11 cellular contexts compared by ENCODE assay signal in genomic region chr15:68967948-68968347, GRCh38. TPM values are rescaled to one million over a fixed set of nuclear protein-coding genes. Genes with fewer than 3 reads are reported as not detected.
"Had no signal": no experiment of that assay in that cellular context is flagged by ENCODE, and none has a peak within 500 bp of the region (broad histone marks: within the 10 kb centered on the region; RNA-seq: fewer than 3 reads in every experiment).

No MANE protein-coding gene starts in this region.

- ATAC-seq: GM23338, HCT116 had no signal

- H3K4me3 ChIP-seq: GM23338, HAP-1 had no signal

- H3K4me1 ChIP-seq: HAP-1 had no signal

- H2AFZ ChIP-seq: GM23338 had no signal

- FAIRE-seq: HTR-8/SVneo had no signal

- H3K36me3 ChIP-seq: HAP-1 had no signal

- H3K9ac ChIP-seq: KMS-11 had no signal

- DNase-seq: H7, HFFc6, Karpas-422, KBM-7 had no signal

- H3K4me2 ChIP-seq: GM23338, KMS-11 had no signal

- H3K27ac ChIP-seq: KMS-11 had no signal

RNA-seq across cellular contexts. Expression of gene SPESP1, which starts 37.6 kb away (rescaled TPM):
- total RNA-seq: GM23338, H4, HT-29 had no signal
- polyA plus RNA-seq: GM23338 had no signal

RNA-seq across cellular contexts. Expression of gene NOX5, which starts 46.5 kb away (rescaled TPM):
- total RNA-seq: H4, H7, HT-29 had no signal
- polyA plus RNA-seq: GM23338 had no signal
